8 cellular contexts compared by ENCODE assay signal in the genomic region with DNA sequence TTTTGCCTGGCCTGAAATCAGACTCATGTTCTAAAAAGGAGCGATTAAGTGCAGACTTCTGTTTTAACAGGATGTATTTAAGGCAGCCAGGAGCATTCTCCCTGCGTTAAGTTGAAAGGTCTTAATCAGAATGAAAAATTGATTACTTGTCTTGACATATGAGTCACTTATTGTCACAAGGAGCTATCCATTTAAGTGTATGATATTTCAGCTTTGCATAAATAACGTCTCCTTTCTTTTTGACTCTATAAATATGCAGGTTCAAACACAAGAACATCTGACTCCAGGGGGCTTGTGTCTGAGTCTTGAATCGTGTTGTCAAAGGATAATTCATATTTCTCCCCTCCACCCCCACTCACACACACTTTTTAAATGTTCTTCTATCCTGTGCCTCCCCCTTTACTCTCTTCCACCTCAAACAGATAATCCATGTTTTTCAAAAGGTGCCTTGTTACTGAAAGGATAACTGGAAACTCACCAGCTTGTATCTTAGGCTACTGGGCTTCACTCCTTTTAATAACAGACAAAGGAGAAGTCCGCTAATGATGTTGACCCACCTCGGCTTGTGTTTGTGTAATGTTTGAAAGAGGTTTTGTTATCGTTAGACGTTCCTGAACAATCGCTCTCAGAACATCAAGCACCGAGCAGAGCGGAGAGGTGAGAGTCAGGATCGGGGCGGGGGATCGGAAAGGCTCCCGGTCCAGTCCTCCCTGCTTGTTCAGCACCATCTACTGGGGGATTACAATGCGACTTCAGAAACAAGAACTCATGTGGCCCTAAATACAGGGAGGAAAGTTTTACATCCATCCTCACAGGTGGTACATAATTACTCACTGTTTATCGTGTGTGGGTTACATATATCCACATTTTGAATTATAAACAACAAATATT.
DNase-seq lines count a peak whose midpoint lies in the region; ATAC-seq and TF ChIP-seq lines count a peak whose summit lies in the region.

No MANE protein-coding gene starts in this region.

- H3K27ac ChIP-seq in Panc1 (ENCODE audit: low read length) (no peak overlapping the region), sigmoid colon (no peak overlapping the region)

- no TSS peak for BruUV-seq in Panc1 (replicated peaks; lab: Mats Ljungman, UMichigan)

- H3K4me3 ChIP-seq in Panc1 (ENCODE audit: low read depth in 2 of 2, low read length in 2 of 2), result no peak overlapping the region
- H3K4me3 ChIP-seq in astrocyte of the spinal cord (ENCODE audit: low read depth, low read length), result peak overlapping the region; percentile 23
- H3K4me3 ChIP-seq in sigmoid colon, result no peak overlapping the region

- TF ChIP-seq EP300 in sigmoid colon (IDR thresholded peaks at IDR 0.05), result no peak

- DNase-seq in Right ventricle myocardium superior (peak; percentile 34), Right ventricle myocardium inferior (ENCODE audit: missing footprints) (no peak), Panc1 (ENCODE audit: low read depth, low spot score) (no peak), astrocyte of the spinal cord (ENCODE audit: low read depth, low spot score) (peak; percentile 79), kidney tubule cell (ENCODE audit: low spot score) (peak; percentile 30), sigmoid colon (no peak), GM19238 (ENCODE audit: insufficient read length, low spot score) (no peak)
- peak; percentile 45 for DNase-seq in stimulated activated CD8-positive, alpha-beta memory T cell treated with anti-CD3 and anti-CD28 coated beads, Interleukin-4, amount 100 ng/mL, for 48 hours

- H3K4me1 ChIP-seq in Panc1 (ENCODE audit: control insufficient read depth, insufficient read depth, low read length) (no peaks in the 10 kb centered on the region), sigmoid colon (no peaks in the 10 kb centered on the region)

- CTCF ChIA-PET in Panc1 (lab: Charles Lee), result no interaction called here

- 15 to 25% methylated on average over 17 of the region's 17 CpGs for WGBS in sigmoid colon, 2 donors

- H3K36me3 ChIP-seq in Panc1 (ENCODE audit: control insufficient read depth, insufficient read depth, low read length) (no peaks in the 10 kb centered on the region), sigmoid colon (no peaks in the 10 kb centered on the region)

- intact Hi-C loops in Right ventricle myocardium superior (cut with DNase I), result no loop called here
- intact Hi-C loops in Right ventricle myocardium inferior (cut with DNase I), result loop anchor here (10.0 kb wide), 1 partner anchor 458 kb away; no protein-coding TSS in a partner anchor
- intact Hi-C loops in Panc1 (cut with micrococcal nuclease; ENCODE audit: unreplicated experiment), result no loop called here
- intact Hi-C loops in sigmoid colon (cut with DNase I), result no loop called here

- ATAC-seq in Right ventricle myocardium superior (ENCODE audit: poor library complexity), result peak; percentile 52
- no peak for ATAC-seq in Right ventricle myocardium inferior
- no peak; the same call in 1 of the 2 replicates for ATAC-seq in Panc1

- H3K27me3 ChIP-seq in Panc1 (ENCODE audit: control insufficient read depth, insufficient read depth, low read length) (peaks cover 3% of the 10 kb centered on the region; the same call in 1 of the 2 replicates), sigmoid colon (peaks cover 0 to 17% (median 0%) of the 10 kb centered on the region in 3 donors)

- H3K9me3 ChIP-seq in Panc1 (ENCODE audit: control insufficient read depth, insufficient read depth, low read depth, low read length) (no peaks in the 10 kb centered on the region), sigmoid colon (peaks cover 0 to 3% (median 0%) of the 10 kb centered on the region in 4 donors)

- TF ChIP-seq CTCF in Panc1 (IDR thresholded peaks at IDR 0.05) (peak; percentile 33), astrocyte of the spinal cord (IDR thresholded peaks at IDR 0.05; ENCODE audit: low read depth, low read length) (peak; percentile 72), sigmoid colon (IDR thresholded peaks at IDR 0.05) (peak in 2 of 4 experiments; percentile 11 to 16)

- POLR2A ChIA-PET in Panc1 (lab: Charles Lee), result no interaction called here

- no peak for TF ChIP-seq POLR2A in sigmoid colon (IDR thresholded peaks at IDR 0.05)

- in situ Hi-C loops in Panc1 (cut with HindIII; ENCODE audit: low pct_unique_long_range_greater_than_20kb, low sequenced_read_pairs) (no loop called here), astrocyte of the spinal cord (cut with HindIII; ENCODE audit: low sequenced_read_pairs) (no loop called here)

Comparison
In these comparisons a context has a peak if more than half of its experiments do, and no peak if none do; other contexts are left out.
1. DNase-seq: peak in Right ventricle myocardium superior (single experiment), astrocyte of the spinal cord (single experiment), kidney tubule cell (single experiment) and stimulated activated CD8-positive, alpha-beta memory T cell treated with anti-CD3 and anti-CD28 coated beads, Interleukin-4, amount 100 ng/mL, for 48 hours (single experiment); none in Right ventricle myocardium inferior (single experiment), Panc1 (single experiment), sigmoid colon (single experiment) and GM19238 (single experiment).